ENCODE assay signal across 23 cellular contexts in genomic region chr1:9039761-9040658, GRCh38. TPM values are rescaled to one million over a fixed set of nuclear protein-coding genes. Genes with fewer than 3 reads are reported as not detected.
"Had no signal": no experiment of that assay in that cellular context is flagged by ENCODE, and none has a peak within 500 bp of the region (broad histone marks: within the 10 kb centered on the region; RNA-seq: fewer than 3 reads in every experiment).

No MANE protein-coding gene starts in this region.

- H3K4me1 ChIP-seq: foreskin keratinocyte, parathyroid adenoma, suprapubic skin had no signal

- H3K27me3 ChIP-seq: body of pancreas, foreskin keratinocyte, neutrophil, suprapubic skin had no signal

- H2AFZ ChIP-seq: parathyroid adenoma had no signal

- H3K79me2 ChIP-seq: parathyroid adenoma had no signal

- DNase-seq: activated CD4-positive, alpha-beta memory T cell treated with anti-CD3 and anti-CD28 coated beads, Interleukin-2, amount 10 ng/mL, durations not matched to agents 7 days and 5 days; activated CD4-positive, alpha-beta T cell treated with anti-CD3 and anti-CD28 coated beads for 4 hours; activated CD8-positive, alpha-beta memory T cell treated with anti-CD3 and anti-CD28 coated beads, Interleukin-2, amount 10 ng/mL, durations not matched to agents 7 days and 5 days; activated naive CD4-positive, alpha-beta T cell; activated naive CD8-positive, alpha-beta T cell treated with anti-CD3 and anti-CD28 coated beads, Interleukin-2, amount 10 ng/mL, durations not matched to agents 7 days and 5 days; activated T-cell treated with anti-CD3 and anti-CD28 coated beads, Interleukin-2, amount 50 U/mL, for 1 hour; amygdala; body of pancreas; central memory CD4-positive, alpha-beta T cell; foreskin keratinocyte; glutamatergic neuron; hypothalamus; natural killer cell; stimulated activated CD4-positive, alpha-beta T cell treated with anti-CD3 and anti-CD28 coated beads, Interleukin-2, amount 100 ng/mL, for 24 hours had no signal

- ATAC-seq: activated CD8-positive, alpha-beta memory T cell treated with anti-CD3 and anti-CD28 coated beads, Interleukin-2, amount 10 ng/mL, durations not matched to agents 7 days and 5 days; activated T-helper 17 cell treated with anti-CD3 and anti-CD28 coated beads, Interleukin-2, amount 50 U/mL, for 72 hours; body of pancreas; foreskin keratinocyte; natural killer cell had no signal

- H3K36me3 ChIP-seq: suprapubic skin had no signal

- H3K4me3 ChIP-seq: body of pancreas, suprapubic skin had no signal

- H3K27ac ChIP-seq: body of pancreas, foreskin keratinocyte, neutrophil, parathyroid adenoma, suprapubic skin had no signal

RNA-seq across cellular contexts. Expression of gene SLC2A7, which starts 13.8 kb away (rescaled TPM):
- total RNA-seq: activated CD4-positive, alpha-beta memory T cell treated with anti-CD3 and anti-CD28 coated beads, Interleukin-2, amount 10 ng/mL, durations not matched to agents 7 days and 5 days; activated CD8-positive, alpha-beta memory T cell treated with anti-CD3 and anti-CD28 coated beads, Interleukin-2, amount 10 ng/mL, durations not matched to agents 7 days and 5 days; activated T-helper 17 cell treated with anti-CD3 and anti-CD28 coated beads, Interleukin-2, amount 50 U/mL, for 72 hours; body of pancreas; epithelial cell of proximal tubule; fibroblast of lung; foreskin keratinocyte; liver; natural killer cell; skeletal muscle tissue; suprapubic skin; WTC11 had no signal

RNA-seq across cellular contexts. Expression of gene SLC2A5, which starts 29.4 kb away (rescaled TPM):
- total RNA-seq: activated CD8-positive, alpha-beta memory T cell treated with anti-CD3 and anti-CD28 coated beads, Interleukin-2, amount 10 ng/mL, durations not matched to agents 7 days and 5 days; activated naive CD8-positive, alpha-beta T cell treated with anti-CD3 and anti-CD28 coated beads, Interleukin-2, amount 10 ng/mL, durations not matched to agents 7 days and 5 days; epithelial cell of proximal tubule; natural killer cell had no signal
